ENCODE assay signal across 14 cellular contexts in genomic region chr1:88979054-88979748, GRCh38. TPM values are rescaled to one million over a fixed set of nuclear protein-coding genes. Genes with fewer than 3 reads are reported as not detected.
DNase-seq lines count a peak whose midpoint lies in the region; ATAC-seq, FAIRE-seq and TF ChIP-seq lines count a peak whose summit lies in the region.
"Had no signal": no experiment of that assay in that cellular context is flagged by ENCODE, and none has a peak within 500 bp of the region (broad histone marks: within the 10 kb centered on the region; RNA-seq: fewer than 3 reads in every experiment).

No MANE protein-coding gene starts in this region.

- H3K27ac ChIP-seq in PC-3 (ENCODE audit: low read length) (no peak overlapping the region), pancreas (peak overlapping the region in 2 of 4 donors; percentile 47 to 73), thyroid gland (no peak overlapping the region), caudate nucleus (ENCODE audit: low read depth, low read length) (no peak overlapping the region)
- H3K27ac ChIP-seq: colonic mucosa, right atrium auricular region, upper lobe of left lung had no signal

- H3K4me2 ChIP-seq in PC-3 (ENCODE audit: low read length): no peak overlapping the region

- H3K27me3 Mint-ChIP-seq in activated CD8-positive, alpha-beta T cell treated with anti-CD3 and anti-CD28 coated beads for 36 hours: no peaks in the 10 kb centered on the region
- no peaks in the 10 kb centered on the region for H3K27me3 Mint-ChIP-seq in activated CD8-positive, alpha-beta T cell treated with anti-CD3 and anti-CD28 coated beads, Interleukin-2, amount 10 ng/mL, durations not matched to agents 7 days and 5 days (ENCODE audit: low read depth)
- H3K27me3 Mint-ChIP-seq: naive thymus-derived CD8-positive, alpha-beta T cell had no signal

- H3K4me3 Mint-ChIP-seq in activated CD8-positive, alpha-beta T cell treated with anti-CD3 and anti-CD28 coated beads for 36 hours: no peak overlapping the region
- no peak overlapping the region for H3K4me3 Mint-ChIP-seq in activated CD8-positive, alpha-beta T cell treated with anti-CD3 and anti-CD28 coated beads, Interleukin-2, amount 10 ng/mL, durations not matched to agents 7 days and 5 days

- CTCF ChIA-PET in activated CD8-positive, alpha-beta T cell treated with anti-CD3 and anti-CD28 coated beads for 36 hours (lab: Charles Lee): no interaction called here
- CTCF ChIA-PET in activated CD8-positive, alpha-beta T cell treated with anti-CD3 and anti-CD28 coated beads, Interleukin-2, amount 10 ng/mL, durations not matched to agents 7 days and 5 days (lab: Charles Lee): no interaction called here
- CTCF ChIA-PET in PC-3 (lab: Charles Lee): no interaction called here

- H3K36me3 ChIP-seq in PC-3 (ENCODE audit: low read depth, low read length): no peaks in the 10 kb centered on the region
- peaks cover 0 to 5% (median 0%) of the 10 kb centered on the region in 3 donors for H3K36me3 ChIP-seq in pancreas
- H3K36me3 ChIP-seq in thyroid gland: no peaks in the 10 kb centered on the region
- H3K36me3 ChIP-seq: colonic mucosa had no signal

- no peaks in the 10 kb centered on the region for H4K20me1 ChIP-seq in PC-3 (ENCODE audit: low read length)

- no peak for FAIRE-seq in pancreas (lab: Jason Lieb, UNC)

- peak; percentile 15 for ATAC-seq in activated CD8-positive, alpha-beta T cell treated with anti-CD3 and anti-CD28 coated beads for 36 hours
- no peak for ATAC-seq in activated CD8-positive, alpha-beta T cell treated with anti-CD3 and anti-CD28 coated beads, Interleukin-2, amount 10 ng/mL, durations not matched to agents 7 days and 5 days
- ATAC-seq in PC-3: peak; percentile 73
- ATAC-seq in pancreas: peak in 3 of 4 donors; percentile 10 to 23 (median 13)
- no peak for ATAC-seq in GM21390 (IDR thresholded peaks at IDR 0.05; ENCODE audit: unreplicated experiment)
- ATAC-seq: naive thymus-derived CD8-positive, alpha-beta T cell had no signal

- H3K9me3 ChIP-seq in PC-3 (ENCODE audit: low read length): no peaks in the 10 kb centered on the region
- no peaks in the 10 kb centered on the region for H3K9me3 ChIP-seq in pancreas
- H3K9me3 ChIP-seq in thyroid gland: no peaks in the 10 kb centered on the region
- H3K9me3 ChIP-seq: colonic mucosa, right atrium auricular region, upper lobe of left lung had no signal

- no TSS peak for BruUV-seq in PC-3 (replicated peaks; lab: Mats Ljungman, UMichigan)

- no peak overlapping the region for H3K27ac Mint-ChIP-seq in activated CD8-positive, alpha-beta T cell treated with anti-CD3 and anti-CD28 coated beads for 36 hours
- no peak overlapping the region for H3K27ac Mint-ChIP-seq in activated CD8-positive, alpha-beta T cell treated with anti-CD3 and anti-CD28 coated beads, Interleukin-2, amount 10 ng/mL, durations not matched to agents 7 days and 5 days

- H3K4me3 ChIP-seq in PC-3 (ENCODE audit: low read length) (no peak overlapping the region), astrocyte of the spinal cord (ENCODE audit: low read depth, low read length) (no peak overlapping the region), pancreas (no peak overlapping the region), thyroid gland (replicated peaks in 1 of 3) (no peak overlapping the region)
- H3K4me3 ChIP-seq: colonic mucosa, right atrium auricular region, upper lobe of left lung had no signal

- H3K9ac ChIP-seq in PC-3 (ENCODE audit: low read length): no peak overlapping the region

- TF ChIP-seq POLR2A in thyroid gland (IDR thresholded peaks at IDR 0.05): no peak

- intact Hi-C loops in activated CD8-positive, alpha-beta T cell treated with anti-CD3 and anti-CD28 coated beads for 36 hours (cut with micrococcal nuclease): no loop called here
- intact Hi-C loops in PC-3 (cut with micrococcal nuclease): no loop called here
- intact Hi-C loops in pancreas (cut with DNase I): no loop called here
- intact Hi-C loops in thyroid gland (cut with DNase I): no loop called here

- H3K4me1 Mint-ChIP-seq in activated CD8-positive, alpha-beta T cell treated with anti-CD3 and anti-CD28 coated beads for 36 hours (ENCODE audit: low read depth): peaks cover 64% of the 10 kb centered on the region
- H3K4me1 Mint-ChIP-seq in activated CD8-positive, alpha-beta T cell treated with anti-CD3 and anti-CD28 coated beads, Interleukin-2, amount 10 ng/mL, durations not matched to agents 7 days and 5 days (ENCODE audit: low read depth): peaks cover 60% of the 10 kb centered on the region

- H3K9me3 Mint-ChIP-seq in activated CD8-positive, alpha-beta T cell treated with anti-CD3 and anti-CD28 coated beads for 36 hours: no peaks in the 10 kb centered on the region
- no peaks in the 10 kb centered on the region for H3K9me3 Mint-ChIP-seq in activated CD8-positive, alpha-beta T cell treated with anti-CD3 and anti-CD28 coated beads, Interleukin-2, amount 10 ng/mL, durations not matched to agents 7 days and 5 days (ENCODE audit: insufficient read depth)
- H3K9me3 Mint-ChIP-seq: naive thymus-derived CD8-positive, alpha-beta T cell had no signal

- in situ Hi-C loops in astrocyte of the spinal cord (cut with HindIII; ENCODE audit: low sequenced_read_pairs): no loop called here

- peaks cover 62% of the 10 kb centered on the region for H3K36me3 Mint-ChIP-seq in activated CD8-positive, alpha-beta T cell treated with anti-CD3 and anti-CD28 coated beads for 36 hours (ENCODE audit: low read depth)
- peaks cover 72% of the 10 kb centered on the region for H3K36me3 Mint-ChIP-seq in activated CD8-positive, alpha-beta T cell treated with anti-CD3 and anti-CD28 coated beads, Interleukin-2, amount 10 ng/mL, durations not matched to agents 7 days and 5 days (ENCODE audit: low read depth)

- no peak for TF ChIP-seq CTCF in activated CD8-positive, alpha-beta T cell treated with anti-CD3 and anti-CD28 coated beads for 36 hours (IDR thresholded peaks at IDR 0.05)
- no peak for TF ChIP-seq CTCF in PC-3 (conservative IDR thresholded peaks at IDR 0.05; ENCODE audit: low read depth, low read length)
- TF ChIP-seq CTCF in astrocyte of the spinal cord (IDR thresholded peaks at IDR 0.05; ENCODE audit: low read depth, low read length): no peak
- no peak for TF ChIP-seq CTCF in pancreas (IDR thresholded peaks at IDR 0.05)
- TF ChIP-seq CTCF in thyroid gland (IDR thresholded peaks at IDR 0.05): no peak

- H3K79me2 ChIP-seq in PC-3 (ENCODE audit: low read length): peaks cover 12% of the 10 kb centered on the region; the same call in 1 of the 2 replicates

- no peak overlapping the region for H2AFZ ChIP-seq in PC-3 (ENCODE audit: low read length)

- DNase-seq in activated CD8-positive, alpha-beta T cell treated with anti-CD3 and anti-CD28 coated beads for 36 hours: no peak
- no peak for DNase-seq in activated CD8-positive, alpha-beta T cell treated with anti-CD3 and anti-CD28 coated beads, Interleukin-2, amount 10 ng/mL, durations not matched to agents 7 days and 5 days
- DNase-seq in PC-3: peak; percentile 30
- peak; percentile 61 for DNase-seq in astrocyte of the spinal cord (ENCODE audit: low read depth, low spot score)
- DNase-seq in pancreas: no peak
- DNase-seq in thyroid gland: no peak
- no peak for DNase-seq in caudate nucleus (lab: John Stamatoyannopoulos, UW)
- DNase-seq: colonic mucosa; GF-D8; naive thymus-derived CD8-positive, alpha-beta T cell; NCI-H2081 treated with DMSO at 0.1 percent for 48 hours; upper lobe of left lung had no signal

- H3K4me1 ChIP-seq in PC-3 (ENCODE audit: insufficient read depth, low read length): peaks cover 25% of the 10 kb centered on the region
- peaks cover 35 to 37% (median 37%) of the 10 kb centered on the region in 3 donors for H3K4me1 ChIP-seq in pancreas
- H3K4me1 ChIP-seq in thyroid gland: peaks cover 1 to 6% of the 10 kb centered on the region in 2 donors
- H3K4me1 ChIP-seq: colonic mucosa had no signal

- POLR2A ChIA-PET in activated CD8-positive, alpha-beta T cell treated with anti-CD3 and anti-CD28 coated beads for 36 hours (lab: Charles Lee): interaction anchor here (1.0 to 1.3 kb wide), 2 partner anchors 10 to 148 kb away, joined by 3 to 5 read pairs; no protein-coding TSS in a partner anchor
- POLR2A ChIA-PET in activated CD8-positive, alpha-beta T cell treated with anti-CD3 and anti-CD28 coated beads, Interleukin-2, amount 10 ng/mL, durations not matched to agents 7 days and 5 days (lab: Charles Lee): no interaction called here
- POLR2A ChIA-PET in PC-3 (lab: Charles Lee; ENCODE audit: unreplicated experiment): no interaction called here

- no peaks in the 10 kb centered on the region for H3F3A ChIP-seq in PC-3 (ENCODE audit: low read length, unreplicated experiment)

- WGBS in pancreas, 2 donors: 45 to 59% methylated on average over 2 of the region's 2 CpGs
- 71 to 77% methylated on average over 2 of the region's 2 CpGs for WGBS in thyroid gland, 2 donors

- no peaks in the 10 kb centered on the region for H3K9me2 ChIP-seq in PC-3 (replicated peaks; ENCODE audit: low read length)

- H3K27me3 ChIP-seq in PC-3 (ENCODE audit: low read length) (no peaks in the 10 kb centered on the region), pancreas (no peaks in the 10 kb centered on the region), thyroid gland (no peaks in the 10 kb centered on the region)
- H3K27me3 ChIP-seq: colonic mucosa, right atrium auricular region, upper lobe of left lung had no signal

RNA-seq across cellular contexts. Expression of gene KYAT3, which starts 13.2 kb away (rescaled TPM):
- total RNA-seq in activated CD8-positive, alpha-beta T cell treated with anti-CD3 and anti-CD28 coated beads for 36 hours: 10 to 100 TPM; 39.4 to 46.6 TPM
- 10 to 100 TPM; 30.4 to 31.2 TPM for total RNA-seq in activated CD8-positive, alpha-beta T cell treated with anti-CD3 and anti-CD28 coated beads, Interleukin-2, amount 10 ng/mL, durations not matched to agents 7 days and 5 days
- total RNA-seq in PC-3 (2014; rRNA removed) (9.7 and 14.3 TPM in 2 replicates), pancreas (10 to 100 TPM; 11.2 to 17.9 (median 15.2) TPM), thyroid gland (10 to 100 TPM; 28.1 to 39.2 (median 29.5) TPM)
- polyA plus RNA-seq in pancreas: 10 to 100 TPM; 11.2 to 16.7 TPM

RNA-seq across cellular contexts. Expression of gene RBMXL1, which starts 13.2 kb away (rescaled TPM):
- total RNA-seq in activated CD8-positive, alpha-beta T cell treated with anti-CD3 and anti-CD28 coated beads for 36 hours: 10 to 100 TPM; 19.6 to 20.8 TPM
- total RNA-seq in activated CD8-positive, alpha-beta T cell treated with anti-CD3 and anti-CD28 coated beads, Interleukin-2, amount 10 ng/mL, durations not matched to agents 7 days and 5 days: 10 to 100 TPM; 17.4 to 20.3 TPM
- total RNA-seq in PC-3 (2014; rRNA removed): 8.5 and 10.6 TPM in 2 replicates
- 10 to 100 TPM in 1 of 6 donors, 1 to 10 TPM in 5; 5.5 to 11.5 (median 7.3) TPM for total RNA-seq in pancreas
- polyA plus RNA-seq in pancreas: 1 to 10 TPM; 2.0 to 3.6 TPM
- 10 to 100 TPM; 13.3 to 22.8 (median 14.4) TPM for total RNA-seq in thyroid gland

RNA-seq across cellular contexts. Expression of gene GBP3, which starts 43.5 kb away (rescaled TPM):
- total RNA-seq in activated CD8-positive, alpha-beta T cell treated with anti-CD3 and anti-CD28 coated beads for 36 hours: 1 to 10 TPM; 4.7 to 5.7 TPM
- 10 to 100 TPM; 16.7 to 18.9 TPM for total RNA-seq in activated CD8-positive, alpha-beta T cell treated with anti-CD3 and anti-CD28 coated beads, Interleukin-2, amount 10 ng/mL, durations not matched to agents 7 days and 5 days
- 23.3 and 24.9 TPM in 2 replicates for total RNA-seq in PC-3 (2014; rRNA removed)
- 10 to 100 TPM in 2 of 6 donors, 1 to 10 TPM in 4; 3.6 to 18.4 (median 4.2) TPM for total RNA-seq in pancreas
- 1 to 10 TPM; 2.1 to 3.5 TPM for polyA plus RNA-seq in pancreas
- 10 to 100 TPM; 16.0 to 32.6 (median 21.2) TPM for total RNA-seq in thyroid gland

Comparison
In these comparisons a context has a peak if more than half of its experiments do, and no peak if none do; other contexts are left out.
1. ATAC-seq: peak in activated CD8-positive, alpha-beta T cell treated with anti-CD3 and anti-CD28 coated beads for 36 hours (single experiment), PC-3 (single experiment) and pancreas (3 of 4); none in activated CD8-positive, alpha-beta T cell treated with anti-CD3 and anti-CD28 coated beads, Interleukin-2, amount 10 ng/mL, durations not matched to agents 7 days and 5 days (single experiment) and GM21390 (single experiment).
2. DNase-seq: peak in PC-3 (single experiment) and astrocyte of the spinal cord (single experiment); none in activated CD8-positive, alpha-beta T cell treated with anti-CD3 and anti-CD28 coated beads for 36 hours (single experiment), activated CD8-positive, alpha-beta T cell treated with anti-CD3 and anti-CD28 coated beads, Interleukin-2, amount 10 ng/mL, durations not matched to agents 7 days and 5 days (single experiment), pancreas (0 of 6), thyroid gland (0 of 2) and caudate nucleus (0 of 61).